In genomic region chr11:46247664-46248063, GRCh38 we compare ENCODE assay signal across 8 cellular contexts. TPM values are rescaled to one million over a fixed set of nuclear protein-coding genes. Genes with fewer than 3 reads are reported as not detected.
DNase-seq lines count a peak whose midpoint lies in the region; ATAC-seq and TF ChIP-seq lines count a peak whose summit lies in the region.

No MANE protein-coding gene starts in this region.

- no peaks in the 10 kb centered on the region for H3K9me3 Mint-ChIP-seq in activated naive CD8-positive, alpha-beta T cell treated with anti-CD3 and anti-CD28 coated beads, Interleukin-2, amount 50 U/mL, for 24 hours
- H3K9me3 Mint-ChIP-seq in activated naive CD8-positive, alpha-beta T cell treated with anti-CD3 and anti-CD28 coated beads for 36 hours: no peaks in the 10 kb centered on the region
- no peaks in the 10 kb centered on the region for H3K9me3 Mint-ChIP-seq in activated CD8-positive, alpha-beta T cell treated with anti-CD3 and anti-CD28 coated beads for 36 hours

- no peak for ATAC-seq in activated naive CD8-positive, alpha-beta T cell treated with anti-CD3 and anti-CD28 coated beads, Interleukin-2, amount 50 U/mL, for 24 hours
- no peak for ATAC-seq in activated CD8-positive, alpha-beta T cell treated with anti-CD3 and anti-CD28 coated beads for 36 hours
- ATAC-seq in GM21737 (IDR thresholded peaks at IDR 0.05; ENCODE audit: unreplicated experiment): no peak
- no peak for ATAC-seq in GM19455 (IDR thresholded peaks at IDR 0.05; ENCODE audit: unreplicated experiment)
- ATAC-seq in HG03457 (IDR thresholded peaks at IDR 0.05; ENCODE audit: unreplicated experiment): no peak

- H3K4me3 ChIP-seq in kidney epithelial cell (ENCODE audit: low read depth, low read length): no peak overlapping the region

- CTCF ChIA-PET in activated CD8-positive, alpha-beta T cell treated with anti-CD3 and anti-CD28 coated beads for 36 hours (lab: Charles Lee): interaction anchor here (1.2 to 3.9 kb wide), 4 partner anchors 60 to 104 kb away, joined by 3 to 20 read pairs (median 4); no protein-coding TSS in a partner anchor

- peak; percentile 54 for TF ChIP-seq CTCF in activated CD8-positive, alpha-beta T cell treated with anti-CD3 and anti-CD28 coated beads for 36 hours (IDR thresholded peaks at IDR 0.05)
- TF ChIP-seq CTCF in kidney epithelial cell (IDR thresholded peaks at IDR 0.05; ENCODE audit: insufficient read depth, low read length, poor library complexity, severe bottlenecking): peak; percentile 52

- intact Hi-C loops in activated CD8-positive, alpha-beta T cell treated with anti-CD3 and anti-CD28 coated beads for 36 hours (cut with micrococcal nuclease): no loop called here

- no peaks in the 10 kb centered on the region for H3K36me3 Mint-ChIP-seq in activated naive CD8-positive, alpha-beta T cell treated with anti-CD3 and anti-CD28 coated beads, Interleukin-2, amount 50 U/mL, for 24 hours (ENCODE audit: low read depth)
- H3K36me3 Mint-ChIP-seq in activated naive CD8-positive, alpha-beta T cell treated with anti-CD3 and anti-CD28 coated beads for 36 hours: no peaks in the 10 kb centered on the region
- no peaks in the 10 kb centered on the region for H3K36me3 Mint-ChIP-seq in activated CD8-positive, alpha-beta T cell treated with anti-CD3 and anti-CD28 coated beads for 36 hours (ENCODE audit: low read depth)

- H3K4me3 Mint-ChIP-seq in activated naive CD8-positive, alpha-beta T cell treated with anti-CD3 and anti-CD28 coated beads, Interleukin-2, amount 50 U/mL, for 24 hours: no peak overlapping the region
- no peak overlapping the region for H3K4me3 Mint-ChIP-seq in activated naive CD8-positive, alpha-beta T cell treated with anti-CD3 and anti-CD28 coated beads for 36 hours
- H3K4me3 Mint-ChIP-seq in activated CD8-positive, alpha-beta T cell treated with anti-CD3 and anti-CD28 coated beads for 36 hours: no peak overlapping the region

- POLR2A ChIA-PET in activated CD8-positive, alpha-beta T cell treated with anti-CD3 and anti-CD28 coated beads for 36 hours (lab: Charles Lee): no interaction called here

- H3K36me3 ChIP-seq in kidney epithelial cell (ENCODE audit: control insufficient read depth, insufficient read depth, low read length): no peaks in the 10 kb centered on the region

- H3K4me1 Mint-ChIP-seq in activated naive CD8-positive, alpha-beta T cell treated with anti-CD3 and anti-CD28 coated beads, Interleukin-2, amount 50 U/mL, for 24 hours: peaks cover 19% of the 10 kb centered on the region
- H3K4me1 Mint-ChIP-seq in activated naive CD8-positive, alpha-beta T cell treated with anti-CD3 and anti-CD28 coated beads for 36 hours: peaks cover 16% of the 10 kb centered on the region
- H3K4me1 Mint-ChIP-seq in activated CD8-positive, alpha-beta T cell treated with anti-CD3 and anti-CD28 coated beads for 36 hours (ENCODE audit: low read depth): peaks cover 13% of the 10 kb centered on the region

- H3K27ac Mint-ChIP-seq in activated naive CD8-positive, alpha-beta T cell treated with anti-CD3 and anti-CD28 coated beads, Interleukin-2, amount 50 U/mL, for 24 hours: no peak overlapping the region
- H3K27ac Mint-ChIP-seq in activated naive CD8-positive, alpha-beta T cell treated with anti-CD3 and anti-CD28 coated beads for 36 hours: no peak overlapping the region
- H3K27ac Mint-ChIP-seq in activated CD8-positive, alpha-beta T cell treated with anti-CD3 and anti-CD28 coated beads for 36 hours: no peak overlapping the region

- peaks cover 4% of the 10 kb centered on the region for H3K27me3 Mint-ChIP-seq in activated naive CD8-positive, alpha-beta T cell treated with anti-CD3 and anti-CD28 coated beads, Interleukin-2, amount 50 U/mL, for 24 hours
- H3K27me3 Mint-ChIP-seq in activated naive CD8-positive, alpha-beta T cell treated with anti-CD3 and anti-CD28 coated beads for 36 hours: peaks cover 3% of the 10 kb centered on the region
- H3K27me3 Mint-ChIP-seq in activated CD8-positive, alpha-beta T cell treated with anti-CD3 and anti-CD28 coated beads for 36 hours: peaks cover 2% of the 10 kb centered on the region

- no peaks in the 10 kb centered on the region for H3K27me3 ChIP-seq in kidney epithelial cell (ENCODE audit: control insufficient read depth, insufficient read depth, low read length)

- DNase-seq in activated naive CD8-positive, alpha-beta T cell treated with anti-CD3 and anti-CD28 coated beads, Interleukin-2, amount 50 U/mL, for 24 hours: peak; percentile 30
- DNase-seq in activated naive CD8-positive, alpha-beta T cell treated with anti-CD3 and anti-CD28 coated beads for 36 hours: no peak
- DNase-seq in NCI-H2171 (lab: John Stamatoyannopoulos, UW) (peak; percentile 6), kidney epithelial cell (ENCODE audit: low read depth) (no peak)
- DNase-seq in activated CD8-positive, alpha-beta T cell treated with anti-CD3 and anti-CD28 coated beads for 36 hours: peak; percentile 63

RNA-seq across cellular contexts. Expression of gene CREB3L1, which starts 29.8 kb away (rescaled TPM):
- under 1 TPM in 1 of 2 experiments, not detected in 1; 0.12 TPM for total RNA-seq in activated naive CD8-positive, alpha-beta T cell treated with anti-CD3 and anti-CD28 coated beads for 36 hours
- total RNA-seq in activated CD8-positive, alpha-beta T cell treated with anti-CD3 and anti-CD28 coated beads for 36 hours: not detected
- 3.2 and 4.5 TPM in 2 replicates for total RNA-seq in kidney epithelial cell

Comparison
In these comparisons a context has a peak if more than half of its experiments do, and no peak if none do; other contexts are left out.
1. DNase-seq: peak in activated naive CD8-positive, alpha-beta T cell treated with anti-CD3 and anti-CD28 coated beads, Interleukin-2, amount 50 U/mL, for 24 hours (single experiment), NCI-H2171 (single experiment) and activated CD8-positive, alpha-beta T cell treated with anti-CD3 and anti-CD28 coated beads for 36 hours (single experiment); none in activated naive CD8-positive, alpha-beta T cell treated with anti-CD3 and anti-CD28 coated beads for 36 hours (single experiment) and kidney epithelial cell (single experiment).